19 cellular contexts compared by ENCODE assay signal in genomic region chr14:84857571-84857970, GRCh38.
DNase-seq lines count a peak whose midpoint lies in the region; ATAC-seq, FAIRE-seq and TF ChIP-seq lines count a peak whose summit lies in the region.
"Had no signal": no experiment of that assay in that cellular context is flagged by ENCODE, and none has a peak within 500 bp of the region (broad histone marks: within the 10 kb centered on the region; RNA-seq: fewer than 3 reads in every experiment).

No MANE protein-coding gene starts in this region.

- no peak for FAIRE-seq in HTR-8/SVneo (lab: Jason Lieb, UNC)
- FAIRE-seq: GM12878, K562 had no signal

- H3K27ac ChIP-seq in RWPE2 (ENCODE audit: poor library complexity, severe bottlenecking) (peak overlapping the region; percentile 17), epithelial cell of prostate (no peak overlapping the region)
- H3K27ac ChIP-seq: C4-2B, PC-9, SJSA1 had no signal

- H3K4me3 ChIP-seq in RWPE2 (ENCODE audit: severe bottlenecking): no peak overlapping the region
- H3K4me3 ChIP-seq: GM12878, K562, PC-9, SJSA1 had no signal

- peak; percentile 98 for ATAC-seq in RWPE2 (ENCODE audit: low read depth)
- ATAC-seq: GM12878, K562 had no signal

- H3K36me3 ChIP-seq in RWPE2 (ENCODE audit: low read depth): no peaks in the 10 kb centered on the region
- H3K36me3 ChIP-seq: SJSA1 had no signal

- TF ChIP-seq CTCF in RWPE2 (IDR thresholded peaks at IDR 0.05; ENCODE audit: poor library complexity, severe bottlenecking) (no peak), GM10266 (IDR thresholded peaks at IDR 0.05; ENCODE audit: control insufficient read depth, insufficient read depth, low read depth, missing control alignments) (no peak)

- no peaks in the 10 kb centered on the region for H3K27me3 ChIP-seq in RWPE2 (ENCODE audit: insufficient read depth, poor library complexity, severe bottlenecking)
- H3K27me3 ChIP-seq: SJSA1 had no signal

- DNase-seq in HTR-8/SVneo (ENCODE audit: insufficient read length, low spot score) (peak; percentile 3), RWPE2 (ENCODE audit: low spot score) (no peak), epithelial cell of prostate (ENCODE audit: low read depth, low spot score) (peak; percentile 24), kidney tubule cell (ENCODE audit: low spot score) (peak; percentile 41), GM10266 (ENCODE audit: extremely low spot score) (no peak), ureter (ENCODE audit: low spot score) (no peak), NCI-H2171 treated with DMSO at 0.1 percent for 48 hours (lab: John Stamatoyannopoulos, UW) (no peak)
- DNase-seq: AML-193, GF-D8, HCEC 1CT, NCI-H1105, NCI-H187 treated with DMSO at 0.1 percent for 48 hours, NCI-H345, NCI-H524 treated with DMSO at 0.1 percent for 48 hours, PC-9 had no signal

- H3K9me3 ChIP-seq in RWPE2 (ENCODE audit: severe bottlenecking): no peaks in the 10 kb centered on the region
- H3K9me3 ChIP-seq: SJSA1 had no signal

- H3K4me1 ChIP-seq in RWPE2 (ENCODE audit: insufficient read depth, poor library complexity, severe bottlenecking): peaks cover 13% of the 10 kb centered on the region
- H3K4me1 ChIP-seq: SJSA1 had no signal

Comparison
In these comparisons a context has a peak if more than half of its experiments do, and no peak if none do; other contexts are left out.
1. DNase-seq: peak in HTR-8/SVneo (single experiment), epithelial cell of prostate (single experiment) and kidney tubule cell (single experiment); none in RWPE2 (single experiment), GM10266 (single experiment), ureter (single experiment) and NCI-H2171 treated with DMSO at 0.1 percent for 48 hours (single experiment).